In the genomic region with DNA sequence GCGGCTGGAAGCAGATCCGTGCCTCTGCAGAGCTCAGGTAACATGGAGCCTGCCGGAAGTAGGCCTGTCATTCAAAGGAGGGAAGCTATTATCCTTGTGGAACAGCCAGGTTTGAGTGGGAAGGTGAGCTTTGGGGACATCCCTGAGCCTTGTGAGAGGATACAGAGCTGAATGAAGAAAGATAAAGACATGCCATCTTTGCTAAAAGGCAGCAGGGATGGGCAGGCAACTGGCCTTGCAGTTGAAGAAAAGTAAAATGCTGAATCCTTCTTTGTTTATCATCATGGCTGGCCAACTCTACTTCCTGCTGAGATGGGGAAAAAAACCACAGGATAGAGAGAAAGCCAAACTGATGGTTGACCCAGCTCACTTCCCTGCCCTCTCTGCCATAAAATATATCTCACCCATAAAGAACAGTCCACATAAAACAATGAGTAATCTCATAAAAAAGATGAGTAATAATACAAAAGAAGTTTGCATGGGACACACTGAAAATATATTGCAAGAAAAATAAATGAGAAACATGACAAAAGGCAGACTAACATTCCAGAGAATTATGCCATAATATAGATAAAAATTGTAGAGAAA, we compare ENCODE assay signal across 10 cellular contexts.
DNase-seq lines count a peak whose midpoint lies in the region; ATAC-seq, FAIRE-seq and TF ChIP-seq lines count a peak whose summit lies in the region.
"Had no signal": no experiment of that assay in that cellular context is flagged by ENCODE, and none has a peak within 500 bp of the region (broad histone marks: within the 10 kb centered on the region; RNA-seq: fewer than 3 reads in every experiment).

No MANE protein-coding gene starts in this region.

- H3K23ac ChIP-seq in H1 (ENCODE audit: insufficient read length), result no peak overlapping the region

- H3K18ac ChIP-seq in H1 (ENCODE audit: extremely low read depth, low read length), result no peak overlapping the region

- H2BK15ac ChIP-seq in H1 (ENCODE audit: low read length), result no peak overlapping the region

- no peak overlapping the region for H3K56ac ChIP-seq in H1 (replicated peaks; ENCODE audit: insufficient read length, low read depth, low read length)

- no peak overlapping the region for H3K4ac ChIP-seq in H1 (replicated peaks; ENCODE audit: insufficient read length, low read depth, low read length)

- H3K27me3 ChIP-seq in H1 (replicated peaks in 1 of 4; ENCODE audit: control insufficient read depth in 3 of 4, extremely low read depth in 1 of 4, insufficient read depth in 3 of 4, low read length in 3 of 4) (no peaks in the 10 kb centered on the region), transverse colon (no peaks in the 10 kb centered on the region), upper lobe of right lung (no peaks in the 10 kb centered on the region)

- H3K36me3 ChIP-seq in H1 (ENCODE audit: control insufficient read depth in 2 of 4, insufficient read depth in 4 of 4, low read length in 3 of 4) (no peaks in the 10 kb centered on the region), transverse colon (no peaks in the 10 kb centered on the region), upper lobe of right lung (no peaks in the 10 kb centered on the region)

- POLR2A ChIA-PET in H1 (lab: Charles Lee; ENCODE audit: partially characterized antibody) (no interaction called here), WTC11 (lab: Charles Lee) (interaction anchor here (0.6 to 1.2 kb wide), 2 partner anchors 18 to 293 kb away, joined by 3 read pairs; no protein-coding TSS in a partner anchor)

- DNase-seq in GM04503 (ENCODE audit: low read depth), result peak; percentile 93
- peak; percentile 46 for DNase-seq in OCI-M1 (lab: John Stamatoyannopoulos, UW)
- no peak for DNase-seq in H1 (ENCODE audit: low read depth in 1 of 2, low spot score in 2 of 2)
- DNase-seq in osteocyte (ENCODE audit: extremely low spot score, unreplicated experiment), result no peak
- DNase-seq in activated naive CD8-positive, alpha-beta T cell treated with anti-CD3 and anti-CD28 coated beads, Interleukin-2, amount 50 U/mL, for 24 hours, result no peak
- no peak for DNase-seq in transverse colon
- DNase-seq in WTC11 (ENCODE audit: low spot score), result no peak
- no peak for DNase-seq in upper lobe of right lung
- DNase-seq: NCI-H446 treated with DMSO at 0.1 percent for 48 hours had no signal

- H3K79me1 ChIP-seq in H1 (ENCODE audit: low read depth, low read length), result no peaks in the 10 kb centered on the region

- H3K9me3 ChIP-seq in H1 (ENCODE audit: insufficient read depth in 2 of 2, low read depth in 1 of 2, low read length in 1 of 2) (no peaks in the 10 kb centered on the region), transverse colon (no peaks in the 10 kb centered on the region), upper lobe of right lung (no peaks in the 10 kb centered on the region)

- H4K8ac ChIP-seq in H1 (ENCODE audit: extremely low read depth, insufficient read depth, low read length), result no peak overlapping the region

- no peak overlapping the region for H3K4me2 ChIP-seq in H1 (ENCODE audit: insufficient read depth in 1 of 2, low read depth in 2 of 2, low read length in 2 of 2)

- H3K4me1 Mint-ChIP-seq in osteocyte (ENCODE audit: unreplicated experiment), result peaks cover 15% of the 10 kb centered on the region
- H3K4me1 Mint-ChIP-seq in activated naive CD8-positive, alpha-beta T cell treated with anti-CD3 and anti-CD28 coated beads, Interleukin-2, amount 50 U/mL, for 24 hours, result peaks cover 9% of the 10 kb centered on the region
- peaks cover 5% of the 10 kb centered on the region; the same call in 1 of the 2 replicates for H3K4me1 Mint-ChIP-seq in WTC11

- H3K27me3 Mint-ChIP-seq in osteocyte (ENCODE audit: unreplicated experiment) (no peaks in the 10 kb centered on the region), WTC11 (ENCODE audit: low read depth) (no peaks in the 10 kb centered on the region)
- H3K27me3 Mint-ChIP-seq in activated naive CD8-positive, alpha-beta T cell treated with anti-CD3 and anti-CD28 coated beads, Interleukin-2, amount 50 U/mL, for 24 hours, result no peaks in the 10 kb centered on the region

- intact Hi-C loops in transverse colon (cut with DNase I; ENCODE audit: low total_unique reads), result no loop called here
- intact Hi-C loops in upper lobe of right lung (cut with DNase I), result no loop called here

- TF ChIP-seq RAD21 in H1 (IDR thresholded peaks at IDR 0.05 in 1 of 2, conservative IDR thresholded peaks at IDR 0.05 in 1 of 2; ENCODE audit: low read depth in 2 of 2, low read length in 2 of 2), result no peak

- in situ Hi-C loops in transverse colon (cut with MboI; ENCODE audit: low pct_ligation_motif_present in 1 of 4, low pct_unique_long_range_greater_than_20kb in 1 of 4, low sequenced_read_pairs in 3 of 4), result no loop called here

- no peak overlapping the region for H3K9ac ChIP-seq in H1 (replicated peaks in 1 of 4; ENCODE audit: extremely low read depth in 1 of 4, low read depth in 3 of 4, low read length in 3 of 4)

- H3K27ac Mint-ChIP-seq in osteocyte (ENCODE audit: unreplicated experiment) (peak overlapping the region; percentile 15), WTC11 (no peak overlapping the region)
- H3K27ac Mint-ChIP-seq in activated naive CD8-positive, alpha-beta T cell treated with anti-CD3 and anti-CD28 coated beads, Interleukin-2, amount 50 U/mL, for 24 hours, result no peak overlapping the region

- H3K27ac ChIP-seq in H1 (ENCODE audit: low read depth, low read length) (no peak overlapping the region), transverse colon (no peak overlapping the region), upper lobe of right lung (no peak overlapping the region)
- H3K27ac ChIP-seq: coronary artery had no signal

- H2BK5ac ChIP-seq in H1 (ENCODE audit: low read depth, low read length), result no peak overlapping the region

- no peak overlapping the region for H2AK5ac ChIP-seq in H1 (ENCODE audit: low read depth, low read length)

- no peak overlapping the region for H3K14ac ChIP-seq in H1 (ENCODE audit: insufficient read length)

- H2BK12ac ChIP-seq in H1 (ENCODE audit: low read depth, low read length), result no peak overlapping the region

- no peaks in the 10 kb centered on the region for H3K79me2 ChIP-seq in H1 (ENCODE audit: control insufficient read depth in 1 of 2, insufficient read depth in 2 of 2, low read length in 2 of 2)

- no peak for TF ChIP-seq POLR2A in H1 (IDR thresholded peaks at IDR 0.05; ENCODE audit: control extremely low read depth in 1 of 2, low read depth in 2 of 2, low read length in 2 of 2)
- TF ChIP-seq POLR2A in transverse colon (IDR thresholded peaks at IDR 0.05), result no peak

- H3K4me3 Mint-ChIP-seq in osteocyte (ENCODE audit: unreplicated experiment) (no peak overlapping the region), WTC11 (no peak overlapping the region)
- H3K4me3 Mint-ChIP-seq in activated naive CD8-positive, alpha-beta T cell treated with anti-CD3 and anti-CD28 coated beads, Interleukin-2, amount 50 U/mL, for 24 hours, result no peak overlapping the region

- H2BK120ac ChIP-seq in H1 (replicated peaks; ENCODE audit: low read depth, low read length), result no peak overlapping the region

- H3K4me3 ChIP-seq in H1 (ENCODE audit: extremely low read depth in 1 of 4, insufficient read depth in 2 of 4, low read depth in 3 of 4, low read length in 4 of 4) (no peak overlapping the region), transverse colon (no peak overlapping the region), upper lobe of right lung (no peak overlapping the region)
- H3K4me3 ChIP-seq: coronary artery had no signal

- H3K36me3 Mint-ChIP-seq in osteocyte (ENCODE audit: unreplicated experiment), result no peaks in the 10 kb centered on the region
- no peaks in the 10 kb centered on the region for H3K36me3 Mint-ChIP-seq in activated naive CD8-positive, alpha-beta T cell treated with anti-CD3 and anti-CD28 coated beads, Interleukin-2, amount 50 U/mL, for 24 hours (ENCODE audit: low read depth)
- H3K36me3 Mint-ChIP-seq in WTC11, result no peaks in the 10 kb centered on the region

- no peak overlapping the region for H4K91ac ChIP-seq in H1 (replicated peaks; ENCODE audit: insufficient read length, low read length)

- TF ChIP-seq CTCF in H1 (IDR thresholded peaks at IDR 0.05; ENCODE audit: control extremely low read depth in 1 of 3, insufficient read depth in 1 of 3, low read depth in 1 of 3, low read length in 3 of 3), result no peak
- TF ChIP-seq CTCF in osteocyte (IDR thresholded peaks at IDR 0.05), result no peak
- TF ChIP-seq CTCF in transverse colon (IDR thresholded peaks at IDR 0.05), result no peak
- no peak for TF ChIP-seq CTCF in WTC11 (IDR thresholded peaks at IDR 0.05)
- no peak for TF ChIP-seq CTCF in upper lobe of right lung (IDR thresholded peaks at IDR 0.05)

- no peak overlapping the region for H4K5ac ChIP-seq in H1 (ENCODE audit: insufficient read length, low read depth, low read length)

- no peaks in the 10 kb centered on the region for H4K20me1 ChIP-seq in H1 (replicated peaks in 1 of 2; ENCODE audit: control insufficient read depth in 1 of 2, insufficient read depth in 2 of 2, low read length in 2 of 2)

- CTCF ChIA-PET in H1 (lab: Charles Lee; ENCODE audit: partially characterized antibody), result interaction anchor here (0.7 to 1.2 kb wide), 2 partner anchors 294 to 437 kb away, joined by 3 read pairs; no protein-coding TSS in a partner anchor
- CTCF ChIA-PET in WTC11 (lab: Charles Lee), result interaction anchor here (1.5 to 2.0 kb wide), 2 partner anchors 19 to 641 kb away, joined by 3 to 6 read pairs; no protein-coding TSS in a partner anchor

- 74% methylated on average over 3 of the region's 3 CpGs; no CpG with 5 or more reads in 1 of the 2 experiments for WGBS in H1 (ENCODE audit: extremely low coverage in 1 of 2, insufficient coverage in 1 of 2, insufficient read length in 1 of 2, insufficient replicate concordance in 2 of 2, low coverage in 1 of 2, low lambda C conversion rate in 2 of 2, missing lambda C conversion rate in 1 of 2), 2 experiments
- WGBS in transverse colon (ENCODE audit: low coverage in 1 of 2), 2 donors, result 83 to 93% methylated on average over 1 to 3 of the region's 3 CpGs

- H3K9me3 Mint-ChIP-seq in osteocyte (ENCODE audit: unreplicated experiment) (no peaks in the 10 kb centered on the region), WTC11 (no peaks in the 10 kb centered on the region)
- no peaks in the 10 kb centered on the region for H3K9me3 Mint-ChIP-seq in activated naive CD8-positive, alpha-beta T cell treated with anti-CD3 and anti-CD28 coated beads, Interleukin-2, amount 50 U/mL, for 24 hours

- H3K4me1 ChIP-seq in H1 (replicated peaks in 1 of 4; ENCODE audit: control insufficient read depth in 3 of 4, insufficient read depth in 4 of 4, low read length in 3 of 4), result no peaks in the 10 kb centered on the region
- H3K4me1 ChIP-seq in transverse colon, result peaks cover 0 to 13% (median 7%) of the 10 kb centered on the region in 4 donors
- no peaks in the 10 kb centered on the region for H3K4me1 ChIP-seq in upper lobe of right lung

- no peaks in the 10 kb centered on the region for H3K23me2 ChIP-seq in H1 (ENCODE audit: low read depth, low read length)

- no peak for FAIRE-seq in H1 (lab: Jason Lieb, UNC)

- ATAC-seq in activated naive CD8-positive, alpha-beta T cell treated with anti-CD3 and anti-CD28 coated beads, Interleukin-2, amount 50 U/mL, for 24 hours, result no peak
- ATAC-seq in WTC11 (no peak), upper lobe of right lung (no peak)

- H2AFZ ChIP-seq in H1 (ENCODE audit: low read length), result peak overlapping the region; percentile 43; the same call in 1 of the 2 replicates

- TF ChIP-seq EP300 in H1 (IDR thresholded peaks at IDR 0.05; ENCODE audit: borderline replicate concordance in 1 of 2, low read depth in 2 of 2, low read length in 2 of 2) (no peak), transverse colon (IDR thresholded peaks at IDR 0.05; ENCODE audit: low read depth) (no peak)

- no peak overlapping the region for H2BK20ac ChIP-seq in H1 (ENCODE audit: low read length)

Comparison
In these comparisons a context has a peak if more than half of its experiments do, and no peak if none do; other contexts are left out.
1. DNase-seq: peak in GM04503 (single experiment) and OCI-M1 (single experiment); none in H1 (0 of 2), osteocyte (single experiment), activated naive CD8-positive, alpha-beta T cell treated with anti-CD3 and anti-CD28 coated beads, Interleukin-2, amount 50 U/mL, for 24 hours (single experiment), transverse colon (single experiment), WTC11 (single experiment) and upper lobe of right lung (single experiment).